In genomic region chr2:3605013-3605961, GRCh38 we compare ENCODE assay signal across 11 cellular contexts. TPM values are rescaled to one million over a fixed set of nuclear protein-coding genes. Genes with fewer than 3 reads are reported as not detected.
DNase-seq lines count a peak whose midpoint lies in the region; ATAC-seq and TF ChIP-seq lines count a peak whose summit lies in the region.
"Had no signal": no experiment of that assay in that cellular context is flagged by ENCODE, and none has a peak within 500 bp of the region (broad histone marks: within the 10 kb centered on the region; RNA-seq: fewer than 3 reads in every experiment).

No MANE protein-coding gene starts in this region.

- H3K4me2 ChIP-seq in mammary epithelial cell (ENCODE audit: insufficient read depth, low read depth, low read length) = no peak overlapping the region

- no peak overlapping the region for H3K9ac ChIP-seq in mammary epithelial cell (ENCODE audit: insufficient read depth, low read length)
- peak overlapping the region; percentile 56 for H3K9ac ChIP-seq in iPS-15b (ENCODE audit: low read depth, low read length)

- no peak overlapping the region for H3K27ac Mint-ChIP-seq in MCF 10A (ENCODE audit: low read depth, unreplicated experiment)

- no peaks in the 10 kb centered on the region for H3K27me3 Mint-ChIP-seq in MCF 10A (ENCODE audit: insufficient read depth, unreplicated experiment)

- dilution Hi-C loops in mammary epithelial cell (cut with HindIII; ENCODE audit: low sequenced_read_pairs) = no loop called here

- no peak for ATAC-seq in HG03139 (IDR thresholded peaks at IDR 0.05; ENCODE audit: unreplicated experiment)

- no peak for TF ChIP-seq POLR2A in vagina (IDR thresholded peaks at IDR 0.05)

- H3K4me1 ChIP-seq in mammary epithelial cell (ENCODE audit: insufficient read depth, low read length) (no peaks in the 10 kb centered on the region), iPS-15b (ENCODE audit: control insufficient read depth, insufficient read depth, low read length) (no peaks in the 10 kb centered on the region), vagina (no peaks in the 10 kb centered on the region)

- H2AFZ ChIP-seq in mammary epithelial cell (ENCODE audit: low read depth, low read length) = no peak overlapping the region

- H3K79me2 ChIP-seq in mammary epithelial cell (ENCODE audit: insufficient read depth, low read length) = no peaks in the 10 kb centered on the region

- peak overlapping the region; percentile 23 for H3K4me3 Mint-ChIP-seq in MCF 10A (ENCODE audit: unreplicated experiment)

- POLR2A ChIA-PET in MCF 10A (lab: Yijun Ruan, JAX) = interaction anchor here (0.7 to 1.2 kb wide), 2 partner anchors 27 to 47 kb away, joined by 3 to 4 read pairs; partner anchors contain the start of gene RNASEH1

- CTCF ChIA-PET in MCF 10A (lab: Yijun Ruan, JAX) (no interaction called here), mammary epithelial cell (lab: Charles Lee; ENCODE audit: low non-redundant PET) (no interaction called here)

- H3K9me3 ChIP-seq in mammary epithelial cell (replicated peaks; ENCODE audit: insufficient read depth, low read length) (no peaks in the 10 kb centered on the region), WERI-Rb-1 (ENCODE audit: severe bottlenecking) (no peaks in the 10 kb centered on the region), iPS-15b (ENCODE audit: control insufficient read depth, insufficient read depth, low read length) (no peaks in the 10 kb centered on the region), vagina (no peaks in the 10 kb centered on the region)

- peak; percentile 70 for DNase-seq in MCF 10A (ENCODE audit: unreplicated experiment)
- DNase-seq in mammary epithelial cell = no peak
- peak; percentile 88 for DNase-seq in NCI-H2107 (lab: John Stamatoyannopoulos, UW)
- peak; percentile 76 for DNase-seq in WERI-Rb-1
- DNase-seq in vagina (ENCODE audit: extremely low spot score in 2 of 2) = peak; percentile 70 to 84
- no peak for DNase-seq in EL

- in situ Hi-C loops in mammary epithelial cell (cut with MboI; ENCODE audit: low sequenced_read_pairs in 2 of 2) = no loop called here

- intact Hi-C loops in MCF 10A (cut with micrococcal nuclease) (no loop called here), mammary epithelial cell (cut with micrococcal nuclease) (no loop called here), vagina (cut with DNase I) (no loop called here)

- no TSS peak for BruUV-seq in MCF 10A (replicated peaks; lab: Mats Ljungman, UMichigan)
- BruUV-seq in mammary epithelial cell (replicated peaks; lab: Mats Ljungman, UMichigan) = no TSS peak

- TF ChIP-seq CTCF in MCF 10A (IDR thresholded peaks at IDR 0.05; ENCODE audit: unreplicated experiment) (no peak), mammary epithelial cell (conservative IDR thresholded peaks at IDR 0.05 in 1 of 2, IDR thresholded peaks at IDR 0.05 in 1 of 2; ENCODE audit: extremely low read depth in 1 of 2, insufficient read depth in 1 of 2, low read depth in 1 of 2, low read length in 2 of 2) (no peak), WERI-Rb-1 (IDR thresholded peaks at IDR 0.05; ENCODE audit: low read depth, low read length) (no peak), vagina (IDR thresholded peaks at IDR 0.05) (no peak)

- no peaks in the 10 kb centered on the region for H3K27me3 ChIP-seq in mammary epithelial cell (ENCODE audit: insufficient read depth, low read length)
- H3K27me3 ChIP-seq in WERI-Rb-1 (ENCODE audit: insufficient read depth, low read depth, severe bottlenecking) = no peaks in the 10 kb centered on the region
- no peaks in the 10 kb centered on the region for H3K27me3 ChIP-seq in iPS-15b (ENCODE audit: control insufficient read depth, insufficient read depth, low read length)
- H3K27me3 ChIP-seq in vagina = no peaks in the 10 kb centered on the region

- H3K27ac ChIP-seq in mammary epithelial cell (ENCODE audit: insufficient read depth, low read depth, low read length) = no peak overlapping the region
- H3K27ac ChIP-seq in WERI-Rb-1 = peak overlapping the region; percentile 47
- H3K27ac ChIP-seq in vagina = no peak overlapping the region
- H3K27ac ChIP-seq: C4-2B, VCaP had no signal

- 97% methylated on average over 14 of the region's 43 CpGs for WGBS in mammary epithelial cell (ENCODE audit: low coverage, missing lambda C conversion rate)

- no peaks in the 10 kb centered on the region for H4K20me1 ChIP-seq in mammary epithelial cell (ENCODE audit: insufficient read depth, low read length)

- no peaks in the 10 kb centered on the region for H3K36me3 Mint-ChIP-seq in MCF 10A (ENCODE audit: insufficient read depth, unreplicated experiment)

- H3K36me3 ChIP-seq in mammary epithelial cell (ENCODE audit: insufficient read depth, low read length) = no peaks in the 10 kb centered on the region
- H3K36me3 ChIP-seq in WERI-Rb-1 = no peaks in the 10 kb centered on the region
- H3K36me3 ChIP-seq in iPS-15b (ENCODE audit: control insufficient read depth, insufficient read depth, low read length) = no peaks in the 10 kb centered on the region
- H3K36me3 ChIP-seq in vagina = no peaks in the 10 kb centered on the region

- H3K4me1 Mint-ChIP-seq in MCF 10A (ENCODE audit: insufficient read depth, unreplicated experiment) = no peaks in the 10 kb centered on the region

- H3K9me3 Mint-ChIP-seq in MCF 10A (ENCODE audit: unreplicated experiment) = no peaks in the 10 kb centered on the region

- H3K4me3 ChIP-seq in mammary epithelial cell (replicated peaks in 1 of 3; ENCODE audit: insufficient read depth in 1 of 3, low read depth in 2 of 3, low read length in 3 of 3) (no peak overlapping the region), WERI-Rb-1 (ENCODE audit: low read depth, low read length) (no peak overlapping the region; the same call in 1 of the 2 replicates), iPS-15b (ENCODE audit: low read depth, low read length) (peak overlapping the region; percentile 30), vagina (no peak overlapping the region)

RNA-seq across cellular contexts. Expression of gene COLEC11, which starts 10.4 kb away (rescaled TPM):
- total RNA-seq in MCF 10A (2022) = not detected in 2 replicates
- not detected for total RNA-seq in mammary epithelial cell
- not detected for polyA plus RNA-seq in mammary epithelial cell
- not detected for polyA minus RNA-seq in mammary epithelial cell
- total RNA-seq in vagina = not detected

RNA-seq across cellular contexts. Expression of gene RPS7, which starts 30.2 kb away (rescaled TPM):
- total RNA-seq in MCF 10A (2022) (1,765 and 1,834 TPM in 2 replicates), mammary epithelial cell (1,000 to 10,000 TPM; 1,346 to 1,386 TPM), vagina (2,989 TPM)
- polyA plus RNA-seq in mammary epithelial cell = 1,425 TPM
- polyA minus RNA-seq in mammary epithelial cell = 544 TPM

RNA-seq across cellular contexts. Expression of gene RNASEH1, which starts 47.2 kb away (rescaled TPM):
- total RNA-seq in MCF 10A (2022) (43.2 and 48.3 TPM in 2 replicates), mammary epithelial cell (10 to 100 TPM; 29.2 to 33.7 TPM), vagina (17.2 TPM)
- polyA plus RNA-seq in mammary epithelial cell = 15.2 TPM
- polyA minus RNA-seq in mammary epithelial cell = 8.7 TPM

RNA-seq across cellular contexts. Expression of gene ALLC, which starts 52.7 kb away (rescaled TPM):
- total RNA-seq in MCF 10A (2022) = not detected in 2 replicates
- total RNA-seq in mammary epithelial cell = not detected
- not detected for polyA plus RNA-seq in mammary epithelial cell
- not detected for polyA minus RNA-seq in mammary epithelial cell
- not detected for total RNA-seq in vagina
- total RNA-seq: subcutaneous adipose tissue had no signal

Comparison
In these comparisons a context has a peak if more than half of its experiments do, and no peak if none do; other contexts are left out.
1. DNase-seq: peak in MCF 10A (single experiment), NCI-H2107 (single experiment), WERI-Rb-1 (single experiment) and vagina (2 of 2); none in mammary epithelial cell (single experiment) and EL (single experiment).